ENCODE assay signal across 30 cellular contexts in genomic region chr11:26675233-26675928, GRCh38. TPM values are rescaled to one million over a fixed set of nuclear protein-coding genes. Genes with fewer than 3 reads are reported as not detected.
"Had no signal": no experiment of that assay in that cellular context is flagged by ENCODE, and none has a peak within 500 bp of the region (broad histone marks: within the 10 kb centered on the region; RNA-seq: fewer than 3 reads in every experiment).

No MANE protein-coding gene starts in this region.

- H3K4me1 ChIP-seq: adrenal gland, ascending aorta, gastrocnemius medialis, parathyroid adenoma, tibial artery had no signal

- H3K27me3 Mint-ChIP-seq: activated CD4-positive, alpha-beta T cell treated with anti-CD3 and anti-CD28 coated beads for 36 hours; activated T-cell treated with anti-CD3 and anti-CD28 coated beads, Interleukin-2, amount 50 U/mL, for 24 hours; activated T-helper 17 cell treated with anti-CD3 and anti-CD28 coated beads, Interleukin-2, amount 50 U/mL, for 72 hours; central memory CD8-positive, alpha-beta T cell; effector memory CD8-positive, alpha-beta T cell; memory B cell; stimulated activated naive CD8-positive, alpha-beta T cell treated with anti-CD3 and anti-CD28 coated beads, Interleukin-15, amount 100 ng/mL, for 72 hours had no signal

- H3K27ac Mint-ChIP-seq: activated CD4-positive, alpha-beta T cell treated with anti-CD3 and anti-CD28 coated beads for 36 hours; activated naive CD4-positive, alpha-beta T cell treated with anti-CD3 and anti-CD28 coated beads, Interleukin-2, amount 50 U/mL, for 72 hours; activated T-cell treated with anti-CD3 and anti-CD28 coated beads, Interleukin-2, amount 50 U/mL, for 24 hours; activated T-helper 17 cell treated with anti-CD3 and anti-CD28 coated beads, Interleukin-2, amount 50 U/mL, for 72 hours; effector memory CD8-positive, alpha-beta T cell; memory B cell; nephron; stimulated activated naive CD8-positive, alpha-beta T cell treated with anti-CD3 and anti-CD28 coated beads, Interleukin-15, amount 100 ng/mL, for 72 hours had no signal

- H3K4me1 Mint-ChIP-seq: activated CD4-positive, alpha-beta T cell treated with anti-CD3 and anti-CD28 coated beads for 36 hours; activated T-helper 17 cell treated with anti-CD3 and anti-CD28 coated beads, Interleukin-2, amount 50 U/mL, for 72 hours; central memory CD8-positive, alpha-beta T cell; nephron; stimulated activated naive CD8-positive, alpha-beta T cell treated with anti-CD3 and anti-CD28 coated beads, Interleukin-15, amount 100 ng/mL, for 72 hours had no signal

- H3K36me3 Mint-ChIP-seq: activated naive CD4-positive, alpha-beta T cell treated with anti-CD3 and anti-CD28 coated beads, Interleukin-2, amount 50 U/mL, for 72 hours; memory B cell had no signal

- H3K27ac ChIP-seq: adrenal gland, ascending aorta, brain microvascular endothelial cell, esophagus muscularis mucosa, gastrocnemius medialis, neutrophil, parathyroid adenoma, tibial artery had no signal

- H3K27me3 ChIP-seq: adrenal gland, ascending aorta, brain microvascular endothelial cell, esophagus muscularis mucosa, gastrocnemius medialis, neutrophil, tibial artery had no signal

- FAIRE-seq: colon, TTC549, urothelium cell line had no signal

- H3K36me3 ChIP-seq: adrenal gland, ascending aorta, brain microvascular endothelial cell, esophagus muscularis mucosa, gastrocnemius medialis, neutrophil, tibial artery had no signal

- ATAC-seq: activated CD4-positive, alpha-beta T cell treated with anti-CD3 and anti-CD28 coated beads for 36 hours; activated naive CD4-positive, alpha-beta T cell treated with anti-CD3 and anti-CD28 coated beads, Interleukin-2, amount 50 U/mL, for 72 hours; activated T-helper 17 cell treated with anti-CD3 and anti-CD28 coated beads, Interleukin-2, amount 50 U/mL, for 72 hours; effector memory CD8-positive, alpha-beta T cell; gastrocnemius medialis; left ventricle myocardium superior; right cardiac atrium; stimulated activated naive CD8-positive, alpha-beta T cell treated with anti-CD3 and anti-CD28 coated beads, Interleukin-15, amount 100 ng/mL, for 72 hours had no signal

- H2AFZ ChIP-seq: parathyroid adenoma had no signal

- H3K79me2 ChIP-seq: parathyroid adenoma had no signal

- DNase-seq: activated CD4-positive, alpha-beta T cell treated with anti-CD3 and anti-CD28 coated beads for 36 hours; activated CD4-positive, alpha-beta T cell treated with anti-CD3 and anti-CD28 coated beads, Interleukin-2, amount 50 U/mL, for 4 hours; activated CD8-positive, alpha-beta memory T cell treated with anti-CD3 and anti-CD28 coated beads for 24 hours; activated CD8-positive, alpha-beta memory T cell treated with anti-CD3 and anti-CD28 coated beads, Interleukin-2, amount 50 U/mL, for 4 hours; activated T-cell treated with anti-CD3 and anti-CD28 coated beads, Interleukin-2, amount 50 U/mL, for 24 hours; adrenal gland; brain microvascular endothelial cell; effector memory CD8-positive, alpha-beta T cell; gastrocnemius medialis; hippocampal formation; left ventricle myocardium superior; right cardiac atrium; stimulated activated CD4-positive, alpha-beta T cell treated with anti-CD3 and anti-CD28 coated beads, Interleukin-1b, Interleukin-23, amount 100 ng/mL, for 48 hours; stimulated activated naive CD8-positive, alpha-beta T cell treated with anti-CD3 and anti-CD28 coated beads, Interleukin-15, amount 100 ng/mL, for 72 hours; tibial artery had no signal

- H3K4me3 ChIP-seq: adrenal gland, ascending aorta, esophagus muscularis mucosa, gastrocnemius medialis, tibial artery had no signal

- H3K9me3 Mint-ChIP-seq: activated T-helper 17 cell treated with anti-CD3 and anti-CD28 coated beads, Interleukin-2, amount 50 U/mL, for 72 hours; nephron had no signal

- H3K9ac ChIP-seq: parathyroid adenoma had no signal

- H3K4me3 Mint-ChIP-seq: activated CD4-positive, alpha-beta T cell treated with anti-CD3 and anti-CD28 coated beads for 36 hours; activated T-cell treated with anti-CD3 and anti-CD28 coated beads, Interleukin-2, amount 50 U/mL, for 24 hours; activated T-helper 17 cell treated with anti-CD3 and anti-CD28 coated beads, Interleukin-2, amount 50 U/mL, for 72 hours; central memory CD8-positive, alpha-beta T cell; effector memory CD8-positive, alpha-beta T cell; memory B cell; nephron; stimulated activated naive CD8-positive, alpha-beta T cell treated with anti-CD3 and anti-CD28 coated beads, Interleukin-15, amount 100 ng/mL, for 72 hours had no signal

- H3K9me3 ChIP-seq: adrenal gland, ascending aorta, esophagus muscularis mucosa, gastrocnemius medialis, neutrophil, tibial artery had no signal

RNA-seq across cellular contexts. Expression of gene SLC5A12, which starts 46.5 kb away (rescaled TPM):
- total RNA-seq: activated CD4-positive, alpha-beta T cell treated with anti-CD3 and anti-CD28 coated beads for 36 hours; activated naive CD4-positive, alpha-beta T cell treated with anti-CD3 and anti-CD28 coated beads, Interleukin-2, amount 50 U/mL, for 72 hours; activated T-helper 17 cell treated with anti-CD3 and anti-CD28 coated beads, Interleukin-2, amount 50 U/mL, for 72 hours; ascending aorta; dermis microvascular lymphatic vessel endothelial cell; esophagus muscularis mucosa; gastrocnemius medialis; left ventricle myocardium superior; pulmonary artery endothelial cell; skeletal muscle tissue had no signal
